Comparison of ENCODE assay signal across 9 cellular contexts in the genomic region with DNA sequence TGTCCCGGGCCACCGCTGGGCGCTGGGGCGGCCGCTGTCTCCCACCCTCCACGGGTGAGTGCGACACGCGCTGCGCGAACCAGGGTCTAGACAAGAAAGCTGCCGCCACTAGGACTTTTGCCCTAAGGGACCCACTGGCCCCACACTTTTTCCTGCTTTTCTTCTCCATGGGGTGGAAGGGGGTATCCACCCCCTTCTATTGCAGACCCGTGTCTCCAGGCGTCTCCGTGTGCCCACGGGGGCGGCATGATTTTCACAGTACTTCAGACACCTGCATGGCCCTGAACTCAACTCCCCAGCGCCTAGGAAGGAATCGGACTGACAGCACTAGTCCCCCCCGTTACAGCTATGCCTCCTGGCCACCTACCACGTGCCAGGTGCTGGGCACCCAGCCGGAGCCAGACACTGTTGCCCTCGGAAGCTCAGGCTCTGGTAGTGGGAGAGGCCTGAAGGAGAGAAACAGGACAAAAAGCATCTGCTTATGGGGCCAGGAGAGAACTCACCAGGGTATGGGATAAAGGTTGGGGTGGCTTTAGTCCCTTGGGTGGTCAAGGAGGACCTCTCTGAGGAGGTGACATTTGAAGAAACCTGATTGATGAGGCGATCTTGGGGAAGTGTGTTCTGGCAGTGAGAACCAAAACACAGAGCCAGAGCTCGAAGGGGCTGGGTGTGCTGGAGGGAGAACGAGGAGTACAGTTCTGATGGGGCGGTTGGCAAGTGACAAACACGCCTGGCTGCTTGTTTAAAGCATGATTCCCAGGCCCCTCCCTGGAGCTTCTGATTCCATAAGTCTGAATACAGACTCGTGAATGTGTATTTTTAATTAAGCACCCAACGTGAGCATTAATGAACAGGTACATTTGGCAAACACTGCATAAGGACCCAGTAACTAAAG. TPM values are rescaled to one million over a fixed set of nuclear protein-coding genes. Genes with fewer than 3 reads are reported as not detected.
DNase-seq lines count a peak whose midpoint lies in the region; ATAC-seq and TF ChIP-seq lines count a peak whose summit lies in the region.
"Had no signal": no experiment of that assay in that cellular context is flagged by ENCODE, and none has a peak within 500 bp of the region (broad histone marks: within the 10 kb centered on the region; RNA-seq: fewer than 3 reads in every experiment).

No MANE protein-coding gene starts in this region.

- H3K27me3 ChIP-seq in CD4-positive, alpha-beta memory T cell (ENCODE audit: insufficient read depth, low read length) = no peaks in the 10 kb centered on the region
- no peaks in the 10 kb centered on the region; the same call in 1 of the 2 replicates for H3K27me3 ChIP-seq in IMR-90 (ENCODE audit: control insufficient read depth, insufficient read depth, low read length)
- H3K27me3 ChIP-seq in effector memory CD4-positive, alpha-beta T cell (replicated peaks; ENCODE audit: control insufficient read depth, insufficient read depth, low read length, poor library complexity, severe bottlenecking) = no peaks in the 10 kb centered on the region

- H3K56ac ChIP-seq in IMR-90 (ENCODE audit: extremely low read depth, insufficient read depth, low read length) = no peak overlapping the region

- H3K36me3 ChIP-seq in CD4-positive, alpha-beta memory T cell (ENCODE audit: insufficient read depth, low read length) = no peaks in the 10 kb centered on the region
- H3K36me3 ChIP-seq in IMR-90 (ENCODE audit: control insufficient read depth, insufficient read depth, low read length) = no peaks in the 10 kb centered on the region
- H3K36me3 ChIP-seq in effector memory CD4-positive, alpha-beta T cell (ENCODE audit: control insufficient read depth, insufficient read depth, low read length) = no peaks in the 10 kb centered on the region

- no peak overlapping the region for H3K4ac ChIP-seq in IMR-90 (ENCODE audit: low read depth, low read length)

- H4K20me1 ChIP-seq in IMR-90 (ENCODE audit: insufficient read depth, low read length) = no peaks in the 10 kb centered on the region

- H2BK5ac ChIP-seq in IMR-90 (ENCODE audit: low read depth, low read length, poor library complexity, severe bottlenecking) = no peak overlapping the region

- in situ Hi-C loops in IMR-90 (cut with MboI; ENCODE audit: low sequenced_read_pairs) = no loop called here

- H4K91ac ChIP-seq in IMR-90 (ENCODE audit: insufficient read depth, low read depth, low read length) = no peak overlapping the region

- no peaks in the 10 kb centered on the region for H3K79me1 ChIP-seq in IMR-90 (ENCODE audit: low read depth in 1 of 2, low read length in 2 of 2)

- no peak overlapping the region for H3K14ac ChIP-seq in IMR-90 (replicated peaks; ENCODE audit: low read depth, low read length)

- H2AFZ ChIP-seq in IMR-90 (replicated peaks; ENCODE audit: low read length, poor library complexity) = no peak overlapping the region

- no peak overlapping the region for H4K8ac ChIP-seq in IMR-90 (ENCODE audit: low read depth in 2 of 2, low read length in 2 of 2)

- 0 out of 2 replicates have a peak overlapping the region, but pooled peaks have one; percentile 31 for H3K23ac ChIP-seq in IMR-90 (ENCODE audit: low read depth, low read length)

- H3K9me1 ChIP-seq in IMR-90 (ENCODE audit: insufficient read depth, low read length) = 0 out of 2 replicates have a peak, but pooled peaks cover 2% of the 10 kb centered on the region

- peak overlapping the region; percentile 82 to 95 (median 91) for H3K27ac Mint-ChIP-seq in CD4-positive, alpha-beta memory T cell
- no peak overlapping the region for H3K27ac Mint-ChIP-seq in nephron progenitor cell

- H3K27me3 Mint-ChIP-seq in CD4-positive, alpha-beta memory T cell = peaks cover 0 to 5% of the 10 kb centered on the region in 2 donors
- peaks cover 87% of the 10 kb centered on the region for H3K27me3 Mint-ChIP-seq in nephron progenitor cell (ENCODE audit: low read depth, poor library complexity)

- no peak for TF ChIP-seq CTCF in IMR-90 (conservative IDR thresholded peaks at IDR 0.05; ENCODE audit: low read depth, low read length)
- TF ChIP-seq CTCF in nephron progenitor cell (IDR thresholded peaks at IDR 0.05) = no peak
- no peak for TF ChIP-seq CTCF in foreskin fibroblast (IDR thresholded peaks at IDR 0.05; ENCODE audit: low read depth, low read length)

- peaks cover 10 to 28% of the 10 kb centered on the region in 2 donors for H3K36me3 Mint-ChIP-seq in CD4-positive, alpha-beta memory T cell
- no peaks in the 10 kb centered on the region for H3K36me3 Mint-ChIP-seq in nephron progenitor cell (ENCODE audit: low read depth)

- 71% methylated on average over 6 of the region's 30 CpGs; no CpG with 5 or more reads in 1 of the 2 experiments for WGBS in IMR-90 (ENCODE audit: extremely low coverage in 2 of 2, insufficient read length in 1 of 2), 2 experiments

- TF ChIP-seq POLR2A in IMR-90 (IDR thresholded peaks at IDR 0.05; ENCODE audit: low read depth, low read length) = peak; percentile 5; the same call in 1 of the 2 replicates

- CTCF ChIA-PET in CD4-positive, alpha-beta memory T cell (lab: Charles Lee; ENCODE audit: partially characterized antibody) = interaction anchor here (1.1 to 5.9 kb wide), 7 partner anchors 29 to 157 kb away, joined by 3 to 35 read pairs (median 5); no protein-coding TSS in a partner anchor
- CTCF ChIA-PET in IMR-90 (lab: Yijun Ruan, JAX) = no interaction called here

- H3K4me2 ChIP-seq in IMR-90 (ENCODE audit: low read depth, low read length) = no peak overlapping the region

- peak overlapping the region in 1 of 2 donors; percentile 72 for H3K4me3 ChIP-seq in CD4-positive, alpha-beta memory T cell (ENCODE audit: low read length in 2 of 2)
- H3K4me3 ChIP-seq in IMR-90 (ENCODE audit: insufficient read depth, low read depth, low read length) (no peak overlapping the region), foreskin fibroblast (ENCODE audit: low read depth in 1 of 2, low read length in 2 of 2) (peak overlapping the region in 1 of 2 donors; percentile 36)
- H3K4me3 ChIP-seq in effector memory CD4-positive, alpha-beta T cell (ENCODE audit: insufficient read depth, low read depth, low read length, poor library complexity, severe bottlenecking) = peak overlapping the region; percentile 71

- H3K4me3 Mint-ChIP-seq in CD4-positive, alpha-beta memory T cell = peak overlapping the region; percentile 80 to 89 (median 84)
- H3K4me3 Mint-ChIP-seq in nephron progenitor cell = peak overlapping the region; percentile 65

- ATAC-seq in IMR-90 (ENCODE audit: low read depth) (no peak), HG02884 (IDR thresholded peaks at IDR 0.05; ENCODE audit: unreplicated experiment) (no peak)

- no peak overlapping the region for H3K9ac ChIP-seq in IMR-90 (ENCODE audit: low read depth, low read length)

- TF ChIP-seq RAD21 in IMR-90 (IDR thresholded peaks at IDR 0.05; ENCODE audit: low read length) = no peak

- H2BK20ac ChIP-seq in IMR-90 (ENCODE audit: low read depth, low read length) = no peak overlapping the region

- no peak overlapping the region for H2BK15ac ChIP-seq in IMR-90 (ENCODE audit: low read depth, low read length)

- no peak overlapping the region for H3K18ac ChIP-seq in IMR-90 (ENCODE audit: low read depth, low read length)

- no peak overlapping the region for H2AK5ac ChIP-seq in IMR-90 (ENCODE audit: low read depth, low read length)

- intact Hi-C loops in CD4-positive, alpha-beta memory T cell (cut with micrococcal nuclease) = loop anchor here (2.0 to 5.0 kb wide), 2 partner anchors 52 to 116 kb away; no protein-coding TSS in a partner anchor
- intact Hi-C loops in IMR-90 (cut with micrococcal nuclease) = no loop called here

- H3K27ac ChIP-seq in CD4-positive, alpha-beta memory T cell (ENCODE audit: low read depth, low read length) = peak overlapping the region; percentile 98
- H3K27ac ChIP-seq in IMR-90 (ENCODE audit: insufficient read depth, low read length) = no peak overlapping the region
- peak overlapping the region; percentile 99 for H3K27ac ChIP-seq in effector memory CD4-positive, alpha-beta T cell (ENCODE audit: insufficient read depth, low read length, poor library complexity, severe bottlenecking)

- no peak overlapping the region for H4K5ac ChIP-seq in IMR-90 (ENCODE audit: low read depth, low read length)

- no peak overlapping the region for H2AK9ac ChIP-seq in IMR-90 (replicated peaks; ENCODE audit: low read depth, low read length, poor library complexity)

- H3K4me1 Mint-ChIP-seq in CD4-positive, alpha-beta memory T cell = peaks cover 28 to 47% (median 36%) of the 10 kb centered on the region in 4 donors
- H3K4me1 Mint-ChIP-seq in nephron progenitor cell = peaks cover 22% of the 10 kb centered on the region

- DNase-seq in CD4-positive, alpha-beta memory T cell = no peak
- DNase-seq in IMR-90 (no peak), nephron progenitor cell (no peak), OCI-M2 (lab: John Stamatoyannopoulos, UW; ENCODE audit: unreplicated experiment) (no peak), foreskin fibroblast (no peak), NCI-H2107 treated with DMSO at 0.1 percent for 48 hours (lab: John Stamatoyannopoulos, UW; ENCODE audit: unreplicated experiment) (no peak)
- no peak for DNase-seq in effector memory CD4-positive, alpha-beta T cell
- DNase-seq: NCI-H446 treated with DMSO at 0.1 percent for 48 hours had no signal

- no TSS peak for BruUV-seq in IMR-90 (replicated peaks; lab: Mats Ljungman, UMichigan)

- dilution Hi-C loops in IMR-90 (cut with HindIII; ENCODE audit: low sequenced_read_pairs, unreplicated experiment) = no loop called here

- H3K4me1 ChIP-seq in CD4-positive, alpha-beta memory T cell (ENCODE audit: insufficient read depth, low read length) = peaks cover 37% of the 10 kb centered on the region
- H3K4me1 ChIP-seq in IMR-90 (ENCODE audit: control insufficient read depth, insufficient read depth, low read length) = no peaks in the 10 kb centered on the region
- H3K4me1 ChIP-seq in effector memory CD4-positive, alpha-beta T cell (ENCODE audit: control insufficient read depth, insufficient read depth, low read length, poor library complexity, severe bottlenecking) = peaks cover 30% of the 10 kb centered on the region

- no peak overlapping the region; the same call in 1 of the 2 replicates for H2BK120ac ChIP-seq in IMR-90 (ENCODE audit: low read depth, low read length)

- H3K9me3 ChIP-seq in CD4-positive, alpha-beta memory T cell (ENCODE audit: control insufficient read depth in 1 of 2, low read length in 2 of 2) = no peaks in the 10 kb centered on the region
- H3K9me3 ChIP-seq in IMR-90 (ENCODE audit: control insufficient read depth, insufficient read depth, low read length) = no peaks in the 10 kb centered on the region
- H3K9me3 ChIP-seq in effector memory CD4-positive, alpha-beta T cell (ENCODE audit: control insufficient read depth, low read length) = no peaks in the 10 kb centered on the region

- POLR2A ChIA-PET in CD4-positive, alpha-beta memory T cell (lab: Charles Lee; ENCODE audit: partially characterized antibody) = interaction anchor here (0.6 to 5.2 kb wide), 21 partner anchors 8 to 161 kb away, joined by 3 to 109 read pairs (median 12); no protein-coding TSS in a partner anchor
- POLR2A ChIA-PET in IMR-90 (lab: Charles Lee; ENCODE audit: unreplicated experiment) = no interaction called here

- no peaks in the 10 kb centered on the region for H3K9me3 Mint-ChIP-seq in CD4-positive, alpha-beta memory T cell
- H3K9me3 Mint-ChIP-seq in nephron progenitor cell = peaks cover 8% of the 10 kb centered on the region

RNA-seq across cellular contexts. Expression of a gene that starts 0.6 kb away (rescaled TPM):
- total RNA-seq in CD4-positive, alpha-beta memory T cell = 10 to 100 TPM; 64.9 to 71.6 TPM
- 10 to 100 TPM; 14.0 to 42.4 TPM for polyA plus RNA-seq in CD4-positive, alpha-beta memory T cell
- 0.18 and 0.28 TPM in 2 replicates for total RNA-seq in IMR-90 (2012; rRNA removed)
- 0.38 and 0.44 TPM in 2 replicates for polyA plus RNA-seq in IMR-90 (2012; rRNA removed)
- 0.16 and 0.22 TPM in 2 replicates for polyA plus RNA-seq in IMR-90 (2012; cell fraction: cytosol; rRNA removed)
- polyA plus RNA-seq in IMR-90 (2012; cell fraction: nucleus; rRNA removed; ENCODE audit: low replicate concordance) = 0.70 and 0.74 TPM in 2 replicates

Comparison
In these comparisons a context has a peak if more than half of its experiments do, and no peak if none do; other contexts are left out.
1. RNA of a gene that starts 0.6 kb away (total RNA-seq): 64.9 to 71.6 TPM in CD4-positive, alpha-beta memory T cell; 0.18 to 0.28 TPM in IMR-90; every median in the first group is over 10 times any median in the second.